In the genomic region with DNA sequence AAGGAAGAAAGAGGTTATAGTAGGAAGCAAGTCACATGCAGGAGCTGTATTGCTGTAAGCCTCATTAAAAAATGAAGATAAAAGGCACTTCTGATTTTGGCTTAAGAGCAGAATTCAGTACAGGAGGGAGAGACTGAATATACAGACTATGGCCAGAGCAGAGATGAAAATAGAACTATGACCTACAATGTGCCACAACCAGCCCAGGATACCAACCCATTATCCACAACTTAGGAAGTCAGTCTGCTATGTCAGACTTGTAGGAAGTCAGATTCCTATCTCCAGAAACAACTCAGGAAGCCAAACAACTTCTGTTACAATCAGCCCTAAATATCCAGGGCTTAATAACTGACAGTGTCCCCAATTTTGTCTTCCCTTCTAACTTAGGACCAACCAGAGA, we compare ENCODE assay signal across 19 cellular contexts.
"Had no signal": no experiment of that assay in that cellular context is flagged by ENCODE, and none has a peak within 500 bp of the region (broad histone marks: within the 10 kb centered on the region; RNA-seq: fewer than 3 reads in every experiment).

No MANE protein-coding gene starts in this region.

- DNase-seq: Kasumi-1, MM.1S, NCI-H1092 treated with DMSO at 0.1 percent for 48 hours, NCI-H1436, NCI-H187, NCI-H2029, NCI-H2081 treated with DMSO at 0.1 percent for 48 hours, NCI-H2171, NCI-H226, NCI-H446, NCI-H524 treated with DMSO at 0.1 percent for 48 hours, NCI-H82, RPMI8226, SHP77, SK-N-SH, SW 1271 had no signal

- H3K4me2 ChIP-seq: KMS-11 had no signal

- H3K4me3 ChIP-seq: K562 had no signal

- ATAC-seq: K562 had no signal

- FAIRE-seq: K562, RCC 7860 had no signal

- H3K9ac ChIP-seq: KMS-11, SK-N-SH had no signal

- H3K27ac ChIP-seq: KMS-11 had no signal

- H3K9me3 ChIP-seq: SK-N-SH had no signal
